Comparison of ENCODE assay signal across 2 cellular contexts in the genomic region with DNA sequence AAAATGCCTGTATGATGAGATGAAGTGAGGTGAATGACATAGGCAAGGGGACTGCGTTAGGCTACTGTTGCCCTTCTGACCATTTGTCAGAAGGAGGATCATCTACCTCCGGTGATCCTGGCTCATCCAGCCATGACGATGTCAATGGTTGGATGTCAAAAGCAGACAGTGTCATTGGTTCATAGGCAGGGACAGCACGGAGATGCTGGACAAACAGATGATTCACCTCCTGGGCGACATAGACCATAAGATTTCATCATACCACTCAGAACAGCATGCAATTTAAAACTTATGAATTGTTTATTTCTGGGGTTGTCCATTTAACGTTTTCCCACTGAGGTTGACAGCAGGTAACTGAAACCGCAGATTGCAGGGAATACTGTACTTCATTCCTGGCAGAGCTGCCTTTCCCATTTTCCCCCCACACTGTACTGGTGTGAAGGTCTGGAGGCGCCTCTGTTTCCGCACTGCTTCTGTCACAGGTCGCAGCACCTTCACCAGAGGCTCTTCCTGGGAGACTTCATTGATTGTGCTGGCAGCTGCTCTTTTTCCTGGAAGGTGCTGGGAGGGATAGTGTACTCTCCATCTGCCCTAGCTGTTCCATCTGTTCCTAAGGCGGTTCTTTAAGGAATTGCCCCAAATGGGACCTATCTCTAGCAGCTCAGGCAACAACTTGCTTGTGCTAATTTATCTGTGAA.
TF ChIP-seq lines count a peak whose summit lies in the region.

No MANE protein-coding gene starts in this region.

TF ChIP-seq in A549, 52 proteins besides CTCF, POLR2A, EP300 and RAD21:
- TF ChIP-seq FOSL2 (IDR thresholded peaks at IDR 0.05) (peak; percentile 35; the same call in 1 of the 2 replicates), FOSL2 (CRISPR knock-in tag; IDR thresholded peaks at IDR 0.05) (peak; percentile 76), MYC (IDR thresholded peaks at IDR 0.05; ENCODE audit: borderline replicate concordance, low read length) (peak; percentile 53; the same call in 1 of the 2 replicates), JUN (IDR thresholded peaks at IDR 0.05) (peak in 1 of 2 experiments; percentile 35; a peak in 1 of 5 replicates), FOXS1 (CRISPR knock-in tag; IDR thresholded peaks at IDR 0.05) (no peak), ZC3H11A (IDR thresholded peaks at IDR 0.05) (no peak), ESRRA (IDR thresholded peaks at IDR 0.05; ENCODE audit: borderline replicate concordance, low read length) (no peak), MAFK (IDR thresholded peaks at IDR 0.05; ENCODE audit: partially characterized antibody) (no peak), CEBPB (IDR thresholded peaks at IDR 0.05) (peak; percentile 58 to 80; a peak in 3 of 4 replicates), RFX5 (IDR thresholded peaks at IDR 0.05) (peak; percentile 92), JUNB (IDR thresholded peaks at IDR 0.05) (peak; percentile 46; the same call in 1 of the 2 replicates), ZSCAN20 (CRISPR knock-in tag; IDR thresholded peaks at IDR 0.05) (no peak)
- TF ChIP-seq, protein P1, sequence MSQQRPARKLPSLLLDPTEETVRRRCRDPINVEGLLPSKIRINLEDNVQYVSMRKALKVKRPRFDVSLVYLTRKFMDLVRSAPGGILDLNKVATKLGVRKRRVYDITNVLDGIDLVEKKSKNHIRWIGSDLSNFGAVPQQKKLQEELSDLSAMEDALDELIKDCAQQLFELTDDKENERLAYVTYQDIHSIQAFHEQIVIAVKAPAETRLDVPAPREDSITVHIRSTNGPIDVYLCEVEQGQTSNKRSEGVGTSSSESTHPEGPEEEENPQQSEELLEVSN (IDR thresholded peaks at IDR 0.05; ENCODE audit: borderline replicate concordance, low read depth) = no peak
- TF ChIP-seq, protein P2, sequence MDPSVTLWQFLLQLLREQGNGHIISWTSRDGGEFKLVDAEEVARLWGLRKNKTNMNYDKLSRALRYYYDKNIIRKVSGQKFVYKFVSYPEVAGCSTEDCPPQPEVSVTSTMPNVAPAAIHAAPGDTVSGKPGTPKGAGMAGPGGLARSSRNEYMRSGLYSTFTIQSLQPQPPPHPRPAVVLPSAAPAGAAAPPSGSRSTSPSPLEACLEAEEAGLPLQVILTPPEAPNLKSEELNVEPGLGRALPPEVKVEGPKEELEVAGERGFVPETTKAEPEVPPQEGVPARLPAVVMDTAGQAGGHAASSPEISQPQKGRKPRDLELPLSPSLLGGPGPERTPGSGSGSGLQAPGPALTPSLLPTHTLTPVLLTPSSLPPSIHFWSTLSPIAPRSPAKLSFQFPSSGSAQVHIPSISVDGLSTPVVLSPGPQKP (IDR thresholded peaks at IDR 0.05; ENCODE audit: low read depth, low read length) = no peak
- TF ChIP-seq, protein P3, sequence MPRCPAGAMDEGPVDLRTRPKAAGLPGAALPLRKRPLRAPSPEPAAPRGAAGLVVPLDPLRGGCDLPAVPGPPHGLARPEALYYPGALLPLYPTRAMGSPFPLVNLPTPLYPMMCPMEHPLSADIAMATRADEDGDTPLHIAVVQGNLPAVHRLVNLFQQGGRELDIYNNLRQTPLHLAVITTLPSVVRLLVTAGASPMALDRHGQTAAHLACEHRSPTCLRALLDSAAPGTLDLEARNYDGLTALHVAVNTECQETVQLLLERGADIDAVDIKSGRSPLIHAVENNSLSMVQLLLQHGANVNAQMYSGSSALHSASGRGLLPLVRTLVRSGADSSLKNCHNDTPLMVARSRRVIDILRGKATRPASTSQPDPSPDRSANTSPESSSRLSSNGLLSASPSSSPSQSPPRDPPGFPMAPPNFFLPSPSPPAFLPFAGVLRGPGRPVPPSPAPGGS (IDR thresholded peaks at IDR 0.05) = no peak
- TF ChIP-seq, protein P4, sequence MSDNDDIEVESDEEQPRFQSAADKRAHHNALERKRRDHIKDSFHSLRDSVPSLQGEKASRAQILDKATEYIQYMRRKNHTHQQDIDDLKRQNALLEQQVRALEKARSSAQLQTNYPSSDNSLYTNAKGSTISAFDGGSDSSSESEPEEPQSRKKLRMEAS (IDR thresholded peaks at IDR 0.05) = no peak
- TF ChIP-seq, protein P5, sequence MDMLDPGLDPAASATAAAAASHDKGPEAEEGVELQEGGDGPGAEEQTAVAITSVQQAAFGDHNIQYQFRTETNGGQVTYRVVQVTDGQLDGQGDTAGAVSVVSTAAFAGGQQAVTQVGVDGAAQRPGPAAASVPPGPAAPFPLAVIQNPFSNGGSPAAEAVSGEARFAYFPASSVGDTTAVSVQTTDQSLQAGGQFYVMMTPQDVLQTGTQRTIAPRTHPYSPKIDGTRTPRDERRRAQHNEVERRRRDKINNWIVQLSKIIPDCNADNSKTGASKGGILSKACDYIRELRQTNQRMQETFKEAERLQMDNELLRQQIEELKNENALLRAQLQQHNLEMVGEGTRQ (IDR thresholded peaks at IDR 0.05) = no peak

TF ChIP-seq in GM23338, 12 proteins besides CTCF, POLR2A, EP300 and RAD21:
- TF ChIP-seq EZH2phosphoT487 (IDR thresholded peaks at IDR 0.05; ENCODE audit: unreplicated experiment) (no peak), JUNB (IDR thresholded peaks at IDR 0.05; ENCODE audit: unreplicated experiment) (no peak), EZH2 (IDR thresholded peaks at IDR 0.05; ENCODE audit: low read depth, unreplicated experiment) (no peak)
- TF ChIP-seq, protein P6, sequence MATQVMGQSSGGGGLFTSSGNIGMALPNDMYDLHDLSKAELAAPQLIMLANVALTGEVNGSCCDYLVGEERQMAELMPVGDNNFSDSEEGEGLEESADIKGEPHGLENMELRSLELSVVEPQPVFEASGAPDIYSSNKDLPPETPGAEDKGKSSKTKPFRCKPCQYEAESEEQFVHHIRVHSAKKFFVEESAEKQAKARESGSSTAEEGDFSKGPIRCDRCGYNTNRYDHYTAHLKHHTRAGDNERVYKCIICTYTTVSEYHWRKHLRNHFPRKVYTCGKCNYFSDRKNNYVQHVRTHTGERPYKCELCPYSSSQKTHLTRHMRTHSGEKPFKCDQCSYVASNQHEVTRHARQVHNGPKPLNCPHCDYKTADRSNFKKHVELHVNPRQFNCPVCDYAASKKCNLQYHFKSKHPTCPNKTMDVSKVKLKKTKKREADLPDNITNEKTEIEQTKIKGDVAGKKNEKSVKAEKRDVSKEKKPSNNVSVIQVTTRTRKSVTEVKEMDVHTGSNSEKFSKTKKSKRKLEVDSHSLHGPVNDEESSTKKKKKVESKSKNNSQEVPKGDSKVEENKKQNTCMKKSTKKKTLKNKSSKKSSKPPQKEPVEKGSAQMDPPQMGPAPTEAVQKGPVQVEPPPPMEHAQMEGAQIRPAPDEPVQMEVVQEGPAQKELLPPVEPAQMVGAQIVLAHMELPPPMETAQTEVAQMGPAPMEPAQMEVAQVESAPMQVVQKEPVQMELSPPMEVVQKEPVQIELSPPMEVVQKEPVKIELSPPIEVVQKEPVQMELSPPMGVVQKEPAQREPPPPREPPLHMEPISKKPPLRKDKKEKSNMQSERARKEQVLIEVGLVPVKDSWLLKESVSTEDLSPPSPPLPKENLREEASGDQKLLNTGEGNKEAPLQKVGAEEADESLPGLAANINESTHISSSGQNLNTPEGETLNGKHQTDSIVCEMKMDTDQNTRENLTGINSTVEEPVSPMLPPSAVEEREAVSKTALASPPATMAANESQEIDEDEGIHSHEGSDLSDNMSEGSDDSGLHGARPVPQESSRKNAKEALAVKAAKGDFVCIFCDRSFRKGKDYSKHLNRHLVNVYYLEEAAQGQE (IDR thresholded peaks at IDR 0.05; ENCODE audit: unreplicated experiment) = no peak
